Comparison of ENCODE assay signal across 1 cellular context in the genomic region with DNA sequence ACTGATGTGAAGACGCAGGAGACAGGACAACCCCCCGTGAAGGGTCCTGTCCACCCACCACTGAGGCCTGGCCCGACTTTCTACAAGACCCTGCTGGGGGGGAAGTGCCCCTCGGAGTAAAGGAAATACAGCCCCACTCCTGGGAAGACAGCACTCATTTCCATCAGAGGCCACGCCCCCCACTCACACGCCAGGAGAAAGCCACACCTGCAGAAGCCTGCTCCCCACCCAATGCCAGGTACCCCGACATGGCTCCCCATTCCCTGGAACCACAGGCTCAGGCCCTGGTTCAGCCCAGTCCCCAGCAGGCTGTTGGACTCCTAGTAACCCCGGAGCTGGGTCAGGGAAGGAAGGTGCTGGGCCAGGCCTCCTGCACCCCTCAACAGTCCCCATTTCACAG.
TF ChIP-seq lines count a peak whose summit lies in the region.

No MANE protein-coding gene starts in this region.

TF ChIP-seq in GM23338, 12 proteins besides CTCF, POLR2A, EP300 and RAD21 (continued from another document):
- TF ChIP-seq, protein P1, sequence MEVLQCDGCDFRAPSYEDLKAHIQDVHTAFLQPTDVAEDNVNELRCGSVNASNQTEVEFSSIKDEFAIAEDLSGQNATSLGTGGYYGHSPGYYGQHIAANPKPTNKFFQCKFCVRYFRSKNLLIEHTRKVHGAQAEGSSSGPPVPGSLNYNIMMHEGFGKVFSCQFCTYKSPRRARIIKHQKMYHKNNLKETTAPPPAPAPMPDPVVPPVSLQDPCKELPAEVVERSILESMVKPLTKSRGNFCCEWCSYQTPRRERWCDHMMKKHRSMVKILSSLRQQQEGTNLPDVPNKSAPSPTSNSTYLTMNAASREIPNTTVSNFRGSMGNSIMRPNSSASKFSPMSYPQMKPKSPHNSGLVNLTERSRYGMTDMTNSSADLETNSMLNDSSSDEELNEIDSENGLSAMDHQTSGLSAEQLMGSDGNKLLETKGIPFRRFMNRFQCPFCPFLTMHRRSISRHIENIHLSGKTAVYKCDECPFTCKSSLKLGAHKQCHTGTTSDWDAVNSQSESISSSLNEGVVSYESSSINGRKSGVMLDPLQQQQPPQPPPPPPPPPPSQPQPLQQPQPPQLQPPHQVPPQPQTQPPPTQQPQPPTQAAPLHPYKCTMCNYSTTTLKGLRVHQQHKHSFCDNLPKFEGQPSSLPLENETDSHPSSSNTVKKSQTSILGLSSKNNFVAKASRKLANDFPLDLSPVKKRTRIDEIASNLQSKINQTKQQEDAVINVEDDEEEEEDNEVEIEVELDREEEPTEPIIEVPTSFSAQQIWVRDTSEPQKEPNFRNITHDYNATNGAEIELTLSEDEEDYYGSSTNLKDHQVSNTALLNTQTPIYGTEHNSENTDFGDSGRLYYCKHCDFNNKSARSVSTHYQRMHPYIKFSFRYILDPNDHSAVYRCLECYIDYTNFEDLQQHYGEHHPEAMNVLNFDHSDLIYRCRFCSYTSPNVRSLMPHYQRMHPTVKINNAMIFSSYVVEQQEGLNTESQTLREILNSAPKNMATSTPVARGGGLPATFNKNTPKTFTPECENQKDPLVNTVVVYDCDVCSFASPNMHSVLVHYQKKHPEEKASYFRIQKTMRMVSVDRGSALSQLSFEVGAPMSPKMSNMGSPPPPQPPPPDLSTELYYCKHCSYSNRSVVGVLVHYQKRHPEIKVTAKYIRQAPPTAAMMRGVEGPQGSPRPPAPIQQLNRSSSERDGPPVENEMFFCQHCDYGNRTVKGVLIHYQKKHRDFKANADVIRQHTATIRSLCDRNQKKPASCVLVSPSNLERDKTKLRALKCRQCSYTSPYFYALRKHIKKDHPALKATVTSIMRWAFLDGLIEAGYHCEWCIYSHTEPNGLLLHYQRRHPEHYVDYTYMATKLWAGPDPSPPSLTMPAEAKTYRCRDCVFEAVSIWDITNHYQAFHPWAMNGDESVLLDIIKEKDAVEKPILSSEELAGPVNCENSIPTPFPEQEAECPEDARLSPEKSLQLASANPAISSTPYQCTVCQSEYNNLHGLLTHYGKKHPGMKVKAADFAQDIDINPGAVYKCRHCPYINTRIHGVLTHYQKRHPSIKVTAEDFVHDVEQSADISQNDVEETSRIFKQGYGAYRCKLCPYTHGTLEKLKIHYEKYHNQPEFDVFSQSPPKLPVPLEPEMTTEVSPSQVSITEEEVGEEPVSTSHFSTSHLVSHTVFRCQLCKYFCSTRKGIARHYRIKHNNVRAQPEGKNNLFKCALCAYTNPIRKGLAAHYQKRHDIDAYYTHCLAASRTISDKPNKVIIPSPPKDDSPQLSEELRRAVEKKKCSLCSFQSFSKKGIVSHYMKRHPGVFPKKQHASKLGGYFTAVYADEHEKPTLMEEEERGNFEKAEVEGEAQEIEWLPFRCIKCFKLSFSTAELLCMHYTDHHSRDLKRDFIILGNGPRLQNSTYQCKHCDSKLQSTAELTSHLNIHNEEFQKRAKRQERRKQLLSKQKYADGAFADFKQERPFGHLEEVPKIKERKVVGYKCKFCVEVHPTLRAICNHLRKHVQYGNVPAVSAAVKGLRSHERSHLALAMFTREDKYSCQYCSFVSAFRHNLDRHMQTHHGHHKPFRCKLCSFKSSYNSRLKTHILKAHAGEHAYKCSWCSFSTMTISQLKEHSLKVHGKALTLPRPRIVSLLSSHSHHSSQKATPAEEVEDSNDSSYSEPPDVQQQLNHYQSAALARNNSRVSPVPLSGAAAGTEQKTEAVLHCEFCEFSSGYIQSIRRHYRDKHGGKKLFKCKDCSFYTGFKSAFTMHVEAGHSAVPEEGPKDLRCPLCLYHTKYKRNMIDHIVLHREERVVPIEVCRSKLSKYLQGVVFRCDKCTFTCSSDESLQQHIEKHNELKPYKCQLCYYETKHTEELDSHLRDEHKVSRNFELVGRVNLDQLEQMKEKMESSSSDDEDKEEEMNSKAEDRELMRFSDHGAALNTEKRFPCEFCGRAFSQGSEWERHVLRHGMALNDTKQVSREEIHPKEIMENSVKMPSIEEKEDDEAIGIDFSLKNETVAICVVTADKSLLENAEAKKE (CRISPR knock-in tag; IDR thresholded peaks at IDR 0.05): no peak
- TF ChIP-seq ZNF331 (CRISPR knock-in tag; IDR thresholded peaks at IDR 0.05; ENCODE audit: low read depth): no peak
- TF ChIP-seq EZH2phosphoT487 (IDR thresholded peaks at IDR 0.05; ENCODE audit: unreplicated experiment): no peak
- TF ChIP-seq ZNF114 (CRISPR knock-in tag; IDR thresholded peaks at IDR 0.05): no peak
- no peak for TF ChIP-seq EZH2 (IDR thresholded peaks at IDR 0.05; ENCODE audit: low read depth, unreplicated experiment)
- no peak for TF ChIP-seq POLR2AphosphoS5 (IDR thresholded peaks at IDR 0.05; ENCODE audit: low read depth)
TF ChIP-seq in GM23338: peak in this region for 0.
